Comparison of ENCODE assay signal across 1 cellular context in the genomic region with DNA sequence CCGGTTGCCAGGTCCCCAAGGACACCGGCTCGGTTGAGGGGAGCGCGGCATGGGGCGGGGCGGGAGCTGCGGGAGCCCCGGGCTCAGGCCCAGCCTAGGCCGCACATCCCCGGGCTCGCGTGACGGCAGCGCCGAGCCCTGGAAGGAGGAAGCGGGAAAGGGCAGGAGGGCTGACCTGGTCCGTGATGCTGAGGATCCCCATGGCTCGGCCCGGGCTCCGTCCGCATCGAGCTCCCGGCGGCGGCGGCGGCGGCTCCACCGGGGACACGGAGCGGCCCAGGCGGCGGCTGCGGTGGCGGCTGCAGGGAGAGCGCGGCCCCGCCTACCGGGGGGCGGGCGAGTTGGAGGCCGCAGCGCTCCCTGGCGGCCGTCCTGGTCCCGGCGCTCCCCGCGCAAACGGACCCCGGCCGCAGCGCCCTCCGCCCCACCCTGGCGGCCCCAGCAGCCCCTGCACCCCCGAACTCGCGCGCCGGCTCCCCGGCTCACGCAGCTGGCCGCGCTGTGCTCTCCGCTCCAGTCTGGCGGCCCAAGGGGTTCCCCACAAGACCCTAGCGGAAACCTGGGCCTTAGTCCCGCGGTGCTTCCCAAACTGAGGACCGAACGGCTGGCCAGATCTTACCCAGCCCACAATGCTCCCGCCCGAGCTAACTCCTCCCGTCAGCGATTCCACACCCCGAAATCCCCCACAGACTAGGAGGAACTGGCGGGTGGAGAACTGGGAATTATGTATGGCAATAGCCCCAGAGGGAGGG.
A peak's percentile ranks its signal among the peaks of the same experiment; 100 is the strongest.
TF ChIP-seq lines count a peak whose summit lies in the region.

ANKRD52 (minus strand) TSS at position 317 of the 752 bp plus-strand sequence; CDS start at position 202, 115 bp downstream.

TF ChIP-seq in HEK293, 187 proteins besides CTCF, POLR2A, EP300 and RAD21 (continued from another document and continues in another):
- TF ChIP-seq, protein P1, sequence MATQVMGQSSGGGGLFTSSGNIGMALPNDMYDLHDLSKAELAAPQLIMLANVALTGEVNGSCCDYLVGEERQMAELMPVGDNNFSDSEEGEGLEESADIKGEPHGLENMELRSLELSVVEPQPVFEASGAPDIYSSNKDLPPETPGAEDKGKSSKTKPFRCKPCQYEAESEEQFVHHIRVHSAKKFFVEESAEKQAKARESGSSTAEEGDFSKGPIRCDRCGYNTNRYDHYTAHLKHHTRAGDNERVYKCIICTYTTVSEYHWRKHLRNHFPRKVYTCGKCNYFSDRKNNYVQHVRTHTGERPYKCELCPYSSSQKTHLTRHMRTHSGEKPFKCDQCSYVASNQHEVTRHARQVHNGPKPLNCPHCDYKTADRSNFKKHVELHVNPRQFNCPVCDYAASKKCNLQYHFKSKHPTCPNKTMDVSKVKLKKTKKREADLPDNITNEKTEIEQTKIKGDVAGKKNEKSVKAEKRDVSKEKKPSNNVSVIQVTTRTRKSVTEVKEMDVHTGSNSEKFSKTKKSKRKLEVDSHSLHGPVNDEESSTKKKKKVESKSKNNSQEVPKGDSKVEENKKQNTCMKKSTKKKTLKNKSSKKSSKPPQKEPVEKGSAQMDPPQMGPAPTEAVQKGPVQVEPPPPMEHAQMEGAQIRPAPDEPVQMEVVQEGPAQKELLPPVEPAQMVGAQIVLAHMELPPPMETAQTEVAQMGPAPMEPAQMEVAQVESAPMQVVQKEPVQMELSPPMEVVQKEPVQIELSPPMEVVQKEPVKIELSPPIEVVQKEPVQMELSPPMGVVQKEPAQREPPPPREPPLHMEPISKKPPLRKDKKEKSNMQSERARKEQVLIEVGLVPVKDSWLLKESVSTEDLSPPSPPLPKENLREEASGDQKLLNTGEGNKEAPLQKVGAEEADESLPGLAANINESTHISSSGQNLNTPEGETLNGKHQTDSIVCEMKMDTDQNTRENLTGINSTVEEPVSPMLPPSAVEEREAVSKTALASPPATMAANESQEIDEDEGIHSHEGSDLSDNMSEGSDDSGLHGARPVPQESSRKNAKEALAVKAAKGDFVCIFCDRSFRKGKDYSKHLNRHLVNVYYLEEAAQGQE (tag by site-specific recombination; IDR thresholded peaks at IDR 0.05) = no peak
- TF ChIP-seq, protein P2, sequence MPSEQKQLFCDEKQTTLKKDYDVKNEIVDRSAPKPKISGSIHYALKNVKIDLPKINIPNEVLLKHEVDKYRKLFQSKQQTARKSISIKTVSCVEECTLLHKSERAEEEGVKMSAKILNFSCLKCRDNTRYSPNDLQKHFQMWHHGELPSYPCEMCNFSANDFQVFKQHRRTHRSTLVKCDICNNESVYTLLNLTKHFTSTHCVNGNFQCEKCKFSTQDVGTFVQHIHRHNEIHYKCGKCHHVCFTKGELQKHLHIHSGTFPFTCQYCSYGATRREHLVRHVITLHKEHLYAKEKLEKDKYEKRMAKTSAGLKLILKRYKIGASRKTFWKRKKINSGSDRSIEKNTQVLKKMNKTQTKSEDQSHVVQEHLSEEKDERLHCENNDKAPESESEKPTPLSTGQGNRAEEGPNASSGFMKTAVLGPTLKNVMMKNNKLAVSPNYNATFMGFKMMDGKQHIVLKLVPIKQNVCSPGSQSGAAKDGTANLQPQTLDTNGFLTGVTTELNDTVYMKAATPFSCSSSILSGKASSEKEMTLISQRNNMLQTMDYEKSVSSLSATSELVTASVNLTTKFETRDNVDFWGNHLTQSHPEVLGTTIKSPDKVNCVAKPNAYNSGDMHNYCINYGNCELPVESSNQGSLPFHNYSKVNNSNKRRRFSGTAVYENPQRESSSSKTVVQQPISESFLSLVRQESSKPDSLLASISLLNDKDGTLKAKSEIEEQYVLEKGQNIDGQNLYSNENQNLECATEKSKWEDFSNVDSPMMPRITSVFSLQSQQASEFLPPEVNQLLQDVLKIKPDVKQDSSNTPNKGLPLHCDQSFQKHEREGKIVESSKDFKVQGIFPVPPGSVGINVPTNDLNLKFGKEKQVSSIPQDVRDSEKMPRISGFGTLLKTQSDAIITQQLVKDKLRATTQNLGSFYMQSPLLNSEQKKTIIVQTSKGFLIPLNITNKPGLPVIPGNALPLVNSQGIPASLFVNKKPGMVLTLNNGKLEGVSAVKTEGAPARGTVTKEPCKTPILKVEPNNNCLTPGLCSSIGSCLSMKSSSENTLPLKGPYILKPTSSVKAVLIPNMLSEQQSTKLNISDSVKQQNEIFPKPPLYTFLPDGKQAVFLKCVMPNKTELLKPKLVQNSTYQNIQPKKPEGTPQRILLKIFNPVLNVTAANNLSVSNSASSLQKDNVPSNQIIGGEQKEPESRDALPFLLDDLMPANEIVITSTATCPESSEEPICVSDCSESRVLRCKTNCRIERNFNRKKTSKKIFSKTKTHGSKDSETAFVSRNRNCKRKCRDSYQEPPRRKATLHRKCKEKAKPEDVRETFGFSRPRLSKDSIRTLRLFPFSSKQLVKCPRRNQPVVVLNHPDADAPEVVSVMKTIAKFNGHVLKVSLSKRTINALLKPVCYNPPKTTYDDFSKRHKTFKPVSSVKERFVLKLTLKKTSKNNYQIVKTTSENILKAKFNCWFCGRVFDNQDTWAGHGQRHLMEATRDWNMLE (tag by site-specific recombination; conservative IDR thresholded peaks at IDR 0.05; ENCODE audit: low read depth) = no peak
- TF ChIP-seq ELK4 (IDR thresholded peaks at IDR 0.05; ENCODE audit: borderline replicate concordance, low read depth, low read length) (no peak), ZNF658 (tag by site-specific recombination; IDR thresholded peaks at IDR 0.05) (no peak), ZNF701 (tag by site-specific recombination; IDR thresholded peaks at IDR 0.05) (no peak), PRDM6 (tag by site-specific recombination; IDR thresholded peaks at IDR 0.05) (no peak), ZNF10 (tag by site-specific recombination; IDR thresholded peaks at IDR 0.05) (no peak), ZNF48 (tag by site-specific recombination; IDR thresholded peaks at IDR 0.05) (no peak), ZNF140 (tag by site-specific recombination; IDR thresholded peaks at IDR 0.05) (no peak), ZNF707 (tag by site-specific recombination; IDR thresholded peaks at IDR 0.05) (no peak), ZNF777 (tag by site-specific recombination; IDR thresholded peaks at IDR 0.05; ENCODE audit: borderline replicate concordance) (no peak), ZNF366 (tag by site-specific recombination; conservative IDR thresholded peaks at IDR 0.05) (no peak), YY1 (tag by site-specific recombination; IDR thresholded peaks at IDR 0.05) (peak; percentile 71; the same call in 1 of the 2 replicates), KLF9 (tag by site-specific recombination; IDR thresholded peaks at IDR 0.05; ENCODE audit: low read depth) (peak; percentile 71), ZNF433 (tag by site-specific recombination; IDR thresholded peaks at IDR 0.05; ENCODE audit: low read depth) (no peak), ZNF266 (tag by site-specific recombination; IDR thresholded peaks at IDR 0.05; ENCODE audit: low read depth) (no peak), ZNF341 (tag by site-specific recombination; IDR thresholded peaks at IDR 0.05; ENCODE audit: low read depth) (peak; percentile 94), ZNF747 (tag by site-specific recombination; IDR thresholded peaks at IDR 0.05) (no peak), ZFP41 (tag by site-specific recombination; IDR thresholded peaks at IDR 0.05; ENCODE audit: borderline replicate concordance) (no peak), ZNF629 (tag by site-specific recombination; IDR thresholded peaks at IDR 0.05) (no peak), ZNF221 (tag by site-specific recombination; IDR thresholded peaks at IDR 0.05; ENCODE audit: borderline replicate concordance) (no peak), ZNF610 (tag by site-specific recombination; IDR thresholded peaks at IDR 0.05; ENCODE audit: borderline replicate concordance) (peak; percentile 72; the same call in 1 of the 2 replicates), ZNF600 (tag by site-specific recombination; IDR thresholded peaks at IDR 0.05) (0 out of 2 replicates have a peak, but pooled peaks have one; percentile 17), RBAK (tag by site-specific recombination; IDR thresholded peaks at IDR 0.05) (no peak), ZNF660 (tag by site-specific recombination; IDR thresholded peaks at IDR 0.05) (peak; percentile 93), ZNF214 (tag by site-specific recombination; IDR thresholded peaks at IDR 0.05; ENCODE audit: borderline replicate concordance) (no peak), ZNF654 (tag by site-specific recombination; IDR thresholded peaks at IDR 0.05; ENCODE audit: low read depth) (no peak), AEBP2 (tag by site-specific recombination; IDR thresholded peaks at IDR 0.05; ENCODE audit: borderline replicate concordance) (no peak), ZNF24 (tag by site-specific recombination; IDR thresholded peaks at IDR 0.05) (no peak), ZNF146 (tag by site-specific recombination; IDR thresholded peaks at IDR 0.05) (no peak; the same call in 1 of the 2 replicates), ZNF514 (tag by site-specific recombination; IDR thresholded peaks at IDR 0.05) (no peak), ZNF133 (tag by site-specific recombination; IDR thresholded peaks at IDR 0.05) (peak; percentile 39; the same call in 1 of the 2 replicates), ZNF169 (tag by site-specific recombination; IDR thresholded peaks at IDR 0.05) (no peak), ZNF670 (tag by site-specific recombination; IDR thresholded peaks at IDR 0.05; ENCODE audit: low read depth) (no peak), ZFP37 (tag by site-specific recombination; IDR thresholded peaks at IDR 0.05) (peak; percentile 44; the same call in 1 of the 2 replicates), SCRT1 (tag by site-specific recombination; IDR thresholded peaks at IDR 0.05; ENCODE audit: borderline replicate concordance) (no peak), TSHZ1 (tag by site-specific recombination; IDR thresholded peaks at IDR 0.05; ENCODE audit: borderline replicate concordance) (no peak)
- TF ChIP-seq, protein P3, sequence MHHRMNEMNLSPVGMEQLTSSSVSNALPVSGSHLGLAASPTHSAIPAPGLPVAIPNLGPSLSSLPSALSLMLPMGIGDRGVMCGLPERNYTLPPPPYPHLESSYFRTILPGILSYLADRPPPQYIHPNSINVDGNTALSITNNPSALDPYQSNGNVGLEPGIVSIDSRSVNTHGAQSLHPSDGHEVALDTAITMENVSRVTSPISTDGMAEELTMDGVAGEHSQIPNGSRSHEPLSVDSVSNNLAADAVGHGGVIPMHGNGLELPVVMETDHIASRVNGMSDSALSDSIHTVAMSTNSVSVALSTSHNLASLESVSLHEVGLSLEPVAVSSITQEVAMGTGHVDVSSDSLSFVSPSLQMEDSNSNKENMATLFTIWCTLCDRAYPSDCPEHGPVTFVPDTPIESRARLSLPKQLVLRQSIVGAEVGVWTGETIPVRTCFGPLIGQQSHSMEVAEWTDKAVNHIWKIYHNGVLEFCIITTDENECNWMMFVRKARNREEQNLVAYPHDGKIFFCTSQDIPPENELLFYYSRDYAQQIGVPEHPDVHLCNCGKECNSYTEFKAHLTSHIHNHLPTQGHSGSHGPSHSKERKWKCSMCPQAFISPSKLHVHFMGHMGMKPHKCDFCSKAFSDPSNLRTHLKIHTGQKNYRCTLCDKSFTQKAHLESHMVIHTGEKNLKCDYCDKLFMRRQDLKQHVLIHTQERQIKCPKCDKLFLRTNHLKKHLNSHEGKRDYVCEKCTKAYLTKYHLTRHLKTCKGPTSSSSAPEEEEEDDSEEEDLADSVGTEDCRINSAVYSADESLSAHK (tag by site-specific recombination; IDR thresholded peaks at IDR 0.05) = peak; percentile 24; the same call in 1 of the 2 replicates
